In genomic region chr3:58559586-58559985, GRCh38 we compare ENCODE assay signal across 26 cellular contexts. TPM values are rescaled to one million over a fixed set of nuclear protein-coding genes. Genes with fewer than 3 reads are reported as not detected.
"Had no signal": no experiment of that assay in that cellular context is flagged by ENCODE, and none has a peak within 500 bp of the region (broad histone marks: within the 10 kb centered on the region; RNA-seq: fewer than 3 reads in every experiment).

No MANE protein-coding gene starts in this region.

- H3K36me3 ChIP-seq: ascending aorta, cardiac muscle cell, lower lobe of right lung, neutrophil, ovary, upper lobe of right lung had no signal

- H3K27ac Mint-ChIP-seq: activated CD4-positive, alpha-beta memory T cell treated with anti-CD3 and anti-CD28 coated beads, Interleukin-2, amount 10 ng/mL, durations not matched to agents 7 days and 5 days; activated CD4-positive, alpha-beta T cell treated with anti-CD3 and anti-CD28 coated beads, Interleukin-2, amount 10 ng/mL, durations not matched to agents 7 days and 5 days; activated naive CD4-positive, alpha-beta T cell treated with anti-CD3 and anti-CD28 coated beads, Interleukin-2, amount 10 ng/mL, durations not matched to agents 7 days and 5 days; activated naive CD8-positive, alpha-beta T cell treated with anti-CD3 and anti-CD28 coated beads, Interleukin-2, amount 10 ng/mL, durations not matched to agents 7 days and 5 days; activated T-cell treated with anti-CD3 and anti-CD28 coated beads, Interleukin-2, amount 50 U/mL, for 72 hours; brain; nephron; stimulated activated effector memory CD8-positive, alpha-beta T cell treated with anti-CD3 and anti-CD28 coated beads, Interleukin-12 subunit alpha, Interleukin-12 subunit beta, amount 100 ng/mL, for 72 hours; stimulated activated naive CD8-positive, alpha-beta T cell treated with anti-CD3 and anti-CD28 coated beads, Interleukin-15, amount 100 ng/mL, for 72 hours had no signal

- H3K4me1 Mint-ChIP-seq: activated CD4-positive, alpha-beta memory T cell treated with anti-CD3 and anti-CD28 coated beads, Interleukin-2, amount 10 ng/mL, durations not matched to agents 7 days and 5 days; activated CD4-positive, alpha-beta T cell treated with anti-CD3 and anti-CD28 coated beads, Interleukin-2, amount 10 ng/mL, durations not matched to agents 7 days and 5 days; activated naive CD4-positive, alpha-beta T cell treated with anti-CD3 and anti-CD28 coated beads, Interleukin-2, amount 10 ng/mL, durations not matched to agents 7 days and 5 days; activated naive CD8-positive, alpha-beta T cell treated with anti-CD3 and anti-CD28 coated beads, Interleukin-2, amount 10 ng/mL, durations not matched to agents 7 days and 5 days; stimulated activated effector memory CD8-positive, alpha-beta T cell treated with anti-CD3 and anti-CD28 coated beads, Interleukin-12 subunit alpha, Interleukin-12 subunit beta, amount 100 ng/mL, for 72 hours; stimulated activated naive CD8-positive, alpha-beta T cell treated with anti-CD3 and anti-CD28 coated beads, Interleukin-15, amount 100 ng/mL, for 72 hours had no signal

- H3K27me3 Mint-ChIP-seq: activated CD4-positive, alpha-beta T cell treated with anti-CD3 and anti-CD28 coated beads, Interleukin-2, amount 10 ng/mL, durations not matched to agents 7 days and 5 days had no signal

- H3K36me3 Mint-ChIP-seq: activated naive CD4-positive, alpha-beta T cell treated with anti-CD3 and anti-CD28 coated beads, Interleukin-2, amount 10 ng/mL, durations not matched to agents 7 days and 5 days; activated naive CD8-positive, alpha-beta T cell treated with anti-CD3 and anti-CD28 coated beads, Interleukin-2, amount 10 ng/mL, durations not matched to agents 7 days and 5 days; stimulated activated effector memory CD8-positive, alpha-beta T cell treated with anti-CD3 and anti-CD28 coated beads, Interleukin-12 subunit alpha, Interleukin-12 subunit beta, amount 100 ng/mL, for 72 hours had no signal

- H3K27ac ChIP-seq: ascending aorta, cardiac muscle cell, gastroesophageal sphincter, lower lobe of right lung, neutrophil, ovary, psoas muscle, upper lobe of right lung had no signal

- H3K9me3 Mint-ChIP-seq: activated CD4-positive, alpha-beta memory T cell treated with anti-CD3 and anti-CD28 coated beads, Interleukin-2, amount 10 ng/mL, durations not matched to agents 7 days and 5 days; activated CD4-positive, alpha-beta T cell treated with anti-CD3 and anti-CD28 coated beads, Interleukin-2, amount 10 ng/mL, durations not matched to agents 7 days and 5 days; activated naive CD4-positive, alpha-beta T cell treated with anti-CD3 and anti-CD28 coated beads, Interleukin-2, amount 10 ng/mL, durations not matched to agents 7 days and 5 days; activated naive CD8-positive, alpha-beta T cell treated with anti-CD3 and anti-CD28 coated beads, Interleukin-2, amount 10 ng/mL, durations not matched to agents 7 days and 5 days; stimulated activated effector memory CD8-positive, alpha-beta T cell treated with anti-CD3 and anti-CD28 coated beads, Interleukin-12 subunit alpha, Interleukin-12 subunit beta, amount 100 ng/mL, for 72 hours; stimulated activated naive CD8-positive, alpha-beta T cell treated with anti-CD3 and anti-CD28 coated beads, Interleukin-15, amount 100 ng/mL, for 72 hours had no signal

- DNase-seq: activated CD4-positive, alpha-beta memory T cell treated with anti-CD3 and anti-CD28 coated beads, Interleukin-2, amount 10 ng/mL, durations not matched to agents 7 days and 5 days; activated CD4-positive, alpha-beta T cell treated with anti-CD3 and anti-CD28 coated beads for 1 hour; activated CD4-positive, alpha-beta T cell treated with anti-CD3 and anti-CD28 coated beads, Interleukin-2, amount 10 ng/mL, durations not matched to agents 7 days and 5 days; activated gamma-delta T cell; activated naive CD4-positive, alpha-beta T cell treated with anti-CD3 and anti-CD28 coated beads, Interleukin-2, amount 10 ng/mL, durations not matched to agents 7 days and 5 days; activated naive CD8-positive, alpha-beta T cell treated with anti-CD3 and anti-CD28 coated beads, Interleukin-2, amount 10 ng/mL, durations not matched to agents 7 days and 5 days; activated T-cell treated with anti-CD3 and anti-CD28 coated beads, Interleukin-2, amount 50 U/mL, for 72 hours; cortex of kidney; hippocampal formation; lower lobe of right lung; ovary; psoas muscle; stimulated activated CD4-positive, alpha-beta T cell treated with anti-CD3 and anti-CD28 coated beads, Interleukin-4, amount 100 ng/mL, for 24 hours; stimulated activated naive CD8-positive, alpha-beta T cell treated with anti-CD3 and anti-CD28 coated beads, Interleukin-15, amount 100 ng/mL, for 72 hours; substantia nigra; upper lobe of right lung had no signal

- H3K27me3 ChIP-seq: ascending aorta, cardiac muscle cell, gastroesophageal sphincter, neutrophil, ovary, upper lobe of right lung had no signal

- H3K4me3 ChIP-seq: ascending aorta, cardiac muscle cell, gastroesophageal sphincter, lower lobe of right lung, ovary, psoas muscle, upper lobe of right lung had no signal

- H3K4me1 ChIP-seq: ascending aorta, lower lobe of right lung, psoas muscle, upper lobe of right lung had no signal

- H3K9me3 ChIP-seq: ascending aorta, gastroesophageal sphincter, lower lobe of right lung, neutrophil, ovary, psoas muscle, upper lobe of right lung had no signal

- ATAC-seq: activated T-cell treated with anti-CD3 and anti-CD28 coated beads, Interleukin-2, amount 50 U/mL, for 72 hours; gastroesophageal sphincter; lower lobe of right lung; psoas muscle; stimulated activated effector memory CD8-positive, alpha-beta T cell treated with anti-CD3 and anti-CD28 coated beads, Interleukin-12 subunit alpha, Interleukin-12 subunit beta, amount 100 ng/mL, for 72 hours; stimulated activated naive CD8-positive, alpha-beta T cell treated with anti-CD3 and anti-CD28 coated beads, Interleukin-15, amount 100 ng/mL, for 72 hours; upper lobe of right lung had no signal

- H3K4me3 Mint-ChIP-seq: activated CD4-positive, alpha-beta memory T cell treated with anti-CD3 and anti-CD28 coated beads, Interleukin-2, amount 10 ng/mL, durations not matched to agents 7 days and 5 days; activated CD4-positive, alpha-beta T cell treated with anti-CD3 and anti-CD28 coated beads, Interleukin-2, amount 10 ng/mL, durations not matched to agents 7 days and 5 days; activated naive CD4-positive, alpha-beta T cell treated with anti-CD3 and anti-CD28 coated beads, Interleukin-2, amount 10 ng/mL, durations not matched to agents 7 days and 5 days; activated naive CD8-positive, alpha-beta T cell treated with anti-CD3 and anti-CD28 coated beads, Interleukin-2, amount 10 ng/mL, durations not matched to agents 7 days and 5 days; activated T-cell treated with anti-CD3 and anti-CD28 coated beads, Interleukin-2, amount 50 U/mL, for 72 hours; brain; nephron; stimulated activated effector memory CD8-positive, alpha-beta T cell treated with anti-CD3 and anti-CD28 coated beads, Interleukin-12 subunit alpha, Interleukin-12 subunit beta, amount 100 ng/mL, for 72 hours; stimulated activated naive CD8-positive, alpha-beta T cell treated with anti-CD3 and anti-CD28 coated beads, Interleukin-15, amount 100 ng/mL, for 72 hours had no signal

RNA-seq across cellular contexts. Expression of gene FAM107A, which starts 17.6 kb away (rescaled TPM):
- total RNA-seq: activated CD4-positive, alpha-beta memory T cell treated with anti-CD3 and anti-CD28 coated beads, Interleukin-2, amount 10 ng/mL, durations not matched to agents 7 days and 5 days; activated CD4-positive, alpha-beta T cell treated with anti-CD3 and anti-CD28 coated beads, Interleukin-2, amount 10 ng/mL, durations not matched to agents 7 days and 5 days; activated naive CD8-positive, alpha-beta T cell treated with anti-CD3 and anti-CD28 coated beads, Interleukin-2, amount 10 ng/mL, durations not matched to agents 7 days and 5 days; activated T-cell treated with anti-CD3 and anti-CD28 coated beads, Interleukin-2, amount 50 U/mL, for 72 hours; cardiac muscle cell; fibroblast of villous mesenchyme; T-helper 1 cell treated with Interleukin-12 subunit alpha and Interleukin-12 subunit beta and Interleukin-4 antibody, amounts not matched to agents 30 ng/mL and 1 ng/mL, for 36 hours had no signal
- polyA plus RNA-seq: cardiac muscle cell, keratinocyte had no signal

RNA-seq across cellular contexts. Expression of gene ACOX2, which starts 22.6 kb away (rescaled TPM):
- total RNA-seq: activated CD4-positive, alpha-beta memory T cell treated with anti-CD3 and anti-CD28 coated beads, Interleukin-2, amount 10 ng/mL, durations not matched to agents 7 days and 5 days; activated CD4-positive, alpha-beta T cell treated with anti-CD3 and anti-CD28 coated beads, Interleukin-2, amount 10 ng/mL, durations not matched to agents 7 days and 5 days; activated naive CD8-positive, alpha-beta T cell treated with anti-CD3 and anti-CD28 coated beads, Interleukin-2, amount 10 ng/mL, durations not matched to agents 7 days and 5 days; activated T-cell treated with anti-CD3 and anti-CD28 coated beads, Interleukin-2, amount 50 U/mL, for 72 hours; T-helper 1 cell treated with Interleukin-12 subunit alpha and Interleukin-12 subunit beta and Interleukin-4 antibody, amounts not matched to agents 30 ng/mL and 1 ng/mL, for 36 hours had no signal
